18 cellular contexts compared by ENCODE assay signal in the genomic region with DNA sequence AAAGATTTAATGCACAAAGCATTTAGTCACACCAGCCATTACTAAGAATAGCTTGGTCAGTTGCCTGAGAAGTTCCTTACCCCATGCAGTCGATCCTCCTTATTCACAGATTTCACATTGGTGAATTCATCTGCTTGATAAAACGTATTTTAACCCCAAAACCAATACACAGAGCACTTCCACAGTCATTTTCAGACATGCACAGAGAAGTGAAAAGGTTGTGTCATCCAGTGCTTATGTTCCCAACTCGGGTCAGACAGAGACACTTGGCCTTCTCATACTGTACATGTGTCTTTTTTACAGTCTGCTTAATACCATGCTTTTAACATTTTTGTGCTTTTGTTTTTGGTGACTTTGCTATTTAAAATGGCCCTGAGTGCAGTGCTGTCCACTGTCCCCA.
"Had no signal": no experiment of that assay in that cellular context is flagged by ENCODE, and none has a peak within 500 bp of the region (broad histone marks: within the 10 kb centered on the region; RNA-seq: fewer than 3 reads in every experiment).

No MANE protein-coding gene starts in this region.

- H3K4me3 Mint-ChIP-seq: activated naive CD8-positive, alpha-beta T cell treated with anti-CD3 and anti-CD28 coated beads, Interleukin-2, amount 10 ng/mL, durations not matched to agents 7 days and 5 days; effector memory CD8-positive, alpha-beta T cell; natural killer cell treated with Interleukin-12 subunit alpha and Interleukin-12 subunit beta and Interleukin-15 and Interleukin-18, amount 100 ng/mL, for 72 hours; stimulated activated naive CD8-positive, alpha-beta T cell treated with anti-CD3 and anti-CD28 coated beads, Interleukin-15, amount 100 ng/mL, for 72 hours; T-helper 1 cell treated with Interleukin-12 subunit alpha and Interleukin-12 subunit beta and Interleukin-4 antibody, amounts not matched to agents 30 μg/mL and 1 μg/mL, for 36 hours; WTC11 had no signal

- FAIRE-seq: urothelium cell line had no signal

- H3K27me3 Mint-ChIP-seq: activated naive CD8-positive, alpha-beta T cell treated with anti-CD3 and anti-CD28 coated beads, Interleukin-2, amount 10 ng/mL, durations not matched to agents 7 days and 5 days; effector memory CD8-positive, alpha-beta T cell; natural killer cell treated with Interleukin-12 subunit alpha and Interleukin-12 subunit beta and Interleukin-15 and Interleukin-18, amount 100 ng/mL, for 72 hours; stimulated activated naive CD8-positive, alpha-beta T cell treated with anti-CD3 and anti-CD28 coated beads, Interleukin-15, amount 100 ng/mL, for 72 hours had no signal

- ATAC-seq: effector memory CD8-positive, alpha-beta T cell; natural killer cell treated with Interleukin-12 subunit alpha and Interleukin-12 subunit beta and Interleukin-15 and Interleukin-18, amount 100 ng/mL, for 72 hours; stimulated activated naive CD8-positive, alpha-beta T cell treated with anti-CD3 and anti-CD28 coated beads, Interleukin-15, amount 100 ng/mL, for 72 hours; WTC11 had no signal

- H3K27ac Mint-ChIP-seq: activated naive CD8-positive, alpha-beta T cell treated with anti-CD3 and anti-CD28 coated beads, Interleukin-2, amount 10 ng/mL, durations not matched to agents 7 days and 5 days; effector memory CD8-positive, alpha-beta T cell; natural killer cell treated with Interleukin-12 subunit alpha and Interleukin-12 subunit beta and Interleukin-15 and Interleukin-18, amount 100 ng/mL, for 72 hours; stimulated activated naive CD8-positive, alpha-beta T cell treated with anti-CD3 and anti-CD28 coated beads, Interleukin-15, amount 100 ng/mL, for 72 hours; WTC11 had no signal

- DNase-seq: activated CD4-positive, alpha-beta T cell treated with anti-CD3 and anti-CD28 coated beads, Interleukin-2, amount 50 U/mL, for 1 hour; activated effector memory CD4-positive, alpha-beta T cell treated with anti-CD3 and anti-CD28 coated beads, Interleukin-2, amount 50 U/mL, for 16 hours; activated naive CD8-positive, alpha-beta T cell treated with anti-CD3 and anti-CD28 coated beads, Interleukin-2, amount 10 ng/mL, durations not matched to agents 7 days and 5 days; activated T-cell treated with anti-CD3 and anti-CD28 coated beads, Interleukin-2, amount 50 U/mL, for 1 hour; central memory CD4-positive, alpha-beta T cell; cortex of kidney; effector memory CD8-positive, alpha-beta T cell; hippocampal formation; kidney glomerular epithelial cell; occipital lobe; sigmoid colon; stimulated activated CD4-positive, alpha-beta T cell treated with anti-CD3 and anti-CD28 coated beads, Interleukin-2, amount 100 ng/mL, for 48 hours; stimulated activated CD8-positive, alpha-beta memory T cell treated with anti-CD3 and anti-CD28 coated beads, Interleukin-4, amount 100 ng/mL, for 48 hours; stimulated activated naive CD8-positive, alpha-beta T cell treated with anti-CD3 and anti-CD28 coated beads, Interleukin-15, amount 100 ng/mL, for 72 hours had no signal

- H3K36me3 Mint-ChIP-seq: activated naive CD8-positive, alpha-beta T cell treated with anti-CD3 and anti-CD28 coated beads, Interleukin-2, amount 10 ng/mL, durations not matched to agents 7 days and 5 days had no signal

- H3K9me3 Mint-ChIP-seq: activated naive CD8-positive, alpha-beta T cell treated with anti-CD3 and anti-CD28 coated beads, Interleukin-2, amount 10 ng/mL, durations not matched to agents 7 days and 5 days; effector memory CD8-positive, alpha-beta T cell; natural killer cell treated with Interleukin-12 subunit alpha and Interleukin-12 subunit beta and Interleukin-15 and Interleukin-18, amount 100 ng/mL, for 72 hours; stimulated activated naive CD8-positive, alpha-beta T cell treated with anti-CD3 and anti-CD28 coated beads, Interleukin-15, amount 100 ng/mL, for 72 hours; T-helper 1 cell treated with Interleukin-12 subunit alpha and Interleukin-12 subunit beta and Interleukin-4 antibody, amounts not matched to agents 30 μg/mL and 1 μg/mL, for 36 hours; WTC11 had no signal
